19 cellular contexts compared by ENCODE assay signal in the genomic region with DNA sequence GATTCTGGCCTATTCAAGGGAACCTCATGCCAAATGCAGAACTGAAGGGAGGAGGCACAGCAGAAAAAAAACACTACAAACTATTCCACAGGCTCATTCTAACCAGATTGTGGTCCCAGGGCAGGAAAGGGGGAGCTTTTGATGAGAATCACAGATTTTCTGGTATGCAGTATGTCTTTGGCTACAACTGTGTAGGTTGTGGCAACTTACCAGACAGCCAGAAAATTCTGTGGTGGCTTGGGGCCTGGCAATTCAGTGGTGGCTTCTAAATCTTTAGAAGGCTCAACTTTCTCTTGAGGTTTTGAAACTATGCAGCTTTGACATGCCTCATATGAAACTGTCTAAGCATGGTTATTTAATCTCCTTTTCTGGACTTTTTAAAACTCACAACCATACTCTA.
DNase-seq lines count a peak whose midpoint lies in the region; ATAC-seq and TF ChIP-seq lines count a peak whose summit lies in the region.
"Had no signal": no experiment of that assay in that cellular context is flagged by ENCODE, and none has a peak within 500 bp of the region (broad histone marks: within the 10 kb centered on the region; RNA-seq: fewer than 3 reads in every experiment).

No MANE protein-coding gene starts in this region.

- H3K9me3 Mint-ChIP-seq in nephron (no peaks in the 10 kb centered on the region), progenitor cell of endocrine pancreas (ENCODE audit: low read depth) (no peaks in the 10 kb centered on the region)
- H3K9me3 Mint-ChIP-seq in CD8-positive, alpha-beta T cell, result peaks cover 23% of the 10 kb centered on the region

- ATAC-seq in HG02870 (IDR thresholded peaks at IDR 0.05; ENCODE audit: unreplicated experiment) (peak; percentile 41), GM21515 (IDR thresholded peaks at IDR 0.05; ENCODE audit: unreplicated experiment) (no peak)
- ATAC-seq in CD8-positive, alpha-beta T cell, result no peak

- CTCF ChIA-PET in CD8-positive, alpha-beta T cell (lab: Charles Lee), result no interaction called here

- H3K27ac Mint-ChIP-seq in nephron (peak overlapping the region; percentile 5 to 44 (median 37)), progenitor cell of endocrine pancreas (no peak overlapping the region)
- no peak overlapping the region for H3K27ac Mint-ChIP-seq in CD8-positive, alpha-beta T cell
- H3K27ac Mint-ChIP-seq: B cell, CD14-positive monocyte had no signal

- intact Hi-C loops in CD8-positive, alpha-beta T cell (cut with DNase I, micrococcal nuclease), result no loop called here

- POLR2A ChIA-PET in CD8-positive, alpha-beta T cell (lab: Charles Lee), result no interaction called here

- no peaks in the 10 kb centered on the region for H3K9me3 ChIP-seq in CD8-positive, alpha-beta T cell (ENCODE audit: low read length)
- H3K9me3 ChIP-seq: MG63, Peyer's patch had no signal

- TF ChIP-seq CTCF in nephron (IDR thresholded peaks at IDR 0.05; ENCODE audit: unreplicated experiment in 3 of 3) (no peak), progenitor cell of endocrine pancreas (IDR thresholded peaks at IDR 0.05; ENCODE audit: unreplicated experiment) (no peak)
- no peak for TF ChIP-seq CTCF in CD8-positive, alpha-beta T cell (IDR thresholded peaks at IDR 0.05)

- no peaks in the 10 kb centered on the region for H3K27me3 Mint-ChIP-seq in nephron (ENCODE audit: low read depth)
- no peaks in the 10 kb centered on the region for H3K27me3 Mint-ChIP-seq in progenitor cell of endocrine pancreas
- H3K27me3 Mint-ChIP-seq in CD8-positive, alpha-beta T cell (ENCODE audit: low read depth), result no peaks in the 10 kb centered on the region
- H3K27me3 Mint-ChIP-seq: B cell had no signal

- H3K27ac ChIP-seq in angular gyrus (ENCODE audit: low read depth, low read length), result peak overlapping the region; percentile 54
- no peak overlapping the region for H3K27ac ChIP-seq in CD8-positive, alpha-beta T cell (ENCODE audit: low read depth, low read length)
- H3K27ac ChIP-seq: Peyer's patch had no signal

- H3K4me3 ChIP-seq in CD8-positive, alpha-beta T cell (ENCODE audit: low read depth, low read length), result no peak overlapping the region
- H3K4me3 ChIP-seq: MG63, Peyer's patch had no signal

- H3K4me3 Mint-ChIP-seq in nephron, result no peak overlapping the region
- no peak overlapping the region for H3K4me3 Mint-ChIP-seq in progenitor cell of endocrine pancreas (ENCODE audit: low read depth)
- H3K4me3 Mint-ChIP-seq in CD8-positive, alpha-beta T cell, result no peak overlapping the region
- H3K4me3 Mint-ChIP-seq: B cell, CD14-positive monocyte had no signal

- no peaks in the 10 kb centered on the region for H3K36me3 Mint-ChIP-seq in nephron (ENCODE audit: low read depth)
- no peaks in the 10 kb centered on the region for H3K36me3 Mint-ChIP-seq in progenitor cell of endocrine pancreas (ENCODE audit: insufficient read depth)
- H3K36me3 Mint-ChIP-seq in CD8-positive, alpha-beta T cell, result no peaks in the 10 kb centered on the region
- H3K36me3 Mint-ChIP-seq: CD14-positive monocyte had no signal

- no peaks in the 10 kb centered on the region for H3K4me1 ChIP-seq in CD8-positive, alpha-beta T cell (ENCODE audit: insufficient read depth, low read length)
- H3K4me1 ChIP-seq: Peyer's patch had no signal

- no peaks in the 10 kb centered on the region for H3K27me3 ChIP-seq in CD8-positive, alpha-beta T cell (ENCODE audit: insufficient read depth, low read length)
- H3K27me3 ChIP-seq: MG63, Peyer's patch had no signal

- H3K4me1 Mint-ChIP-seq in nephron (peaks cover 17% of the 10 kb centered on the region), progenitor cell of endocrine pancreas (ENCODE audit: low read depth) (peaks cover 4% of the 10 kb centered on the region)
- no peaks in the 10 kb centered on the region for H3K4me1 Mint-ChIP-seq in CD8-positive, alpha-beta T cell (ENCODE audit: low read depth)
- H3K4me1 Mint-ChIP-seq: B cell, CD14-positive monocyte had no signal

- H3K36me3 ChIP-seq in CD8-positive, alpha-beta T cell (ENCODE audit: insufficient read depth, low read length), result no peaks in the 10 kb centered on the region
- H3K36me3 ChIP-seq: MG63, Peyer's patch had no signal

- DNase-seq in fibroblast of peridontal ligament (ENCODE audit: extremely low read depth) (peak; percentile 1), progenitor cell of endocrine pancreas (ENCODE audit: low spot score, unreplicated experiment) (no peak), OCI-M2 (lab: John Stamatoyannopoulos, UW; ENCODE audit: unreplicated experiment) (no peak)
- DNase-seq in CD8-positive, alpha-beta T cell, result no peak
- DNase-seq: 8988T, EL, MG63, NCI-H1092, NCI-H1436 treated with DMSO at 0.1 percent for 48 hours, NCI-H1930, NCI-H2227 treated with DMSO at 0.1 percent for 48 hours, NCI-H510A, Peyer's patch had no signal

Comparison
In these comparisons a context has a peak if more than half of its experiments do, and no peak if none do; other contexts are left out.
1. H3K27ac Mint-ChIP-seq: peak in nephron (3 of 3); none in progenitor cell of endocrine pancreas (single experiment) and CD8-positive, alpha-beta T cell (single experiment).